ENCODE assay signal across 19 cellular contexts in the genomic region with DNA sequence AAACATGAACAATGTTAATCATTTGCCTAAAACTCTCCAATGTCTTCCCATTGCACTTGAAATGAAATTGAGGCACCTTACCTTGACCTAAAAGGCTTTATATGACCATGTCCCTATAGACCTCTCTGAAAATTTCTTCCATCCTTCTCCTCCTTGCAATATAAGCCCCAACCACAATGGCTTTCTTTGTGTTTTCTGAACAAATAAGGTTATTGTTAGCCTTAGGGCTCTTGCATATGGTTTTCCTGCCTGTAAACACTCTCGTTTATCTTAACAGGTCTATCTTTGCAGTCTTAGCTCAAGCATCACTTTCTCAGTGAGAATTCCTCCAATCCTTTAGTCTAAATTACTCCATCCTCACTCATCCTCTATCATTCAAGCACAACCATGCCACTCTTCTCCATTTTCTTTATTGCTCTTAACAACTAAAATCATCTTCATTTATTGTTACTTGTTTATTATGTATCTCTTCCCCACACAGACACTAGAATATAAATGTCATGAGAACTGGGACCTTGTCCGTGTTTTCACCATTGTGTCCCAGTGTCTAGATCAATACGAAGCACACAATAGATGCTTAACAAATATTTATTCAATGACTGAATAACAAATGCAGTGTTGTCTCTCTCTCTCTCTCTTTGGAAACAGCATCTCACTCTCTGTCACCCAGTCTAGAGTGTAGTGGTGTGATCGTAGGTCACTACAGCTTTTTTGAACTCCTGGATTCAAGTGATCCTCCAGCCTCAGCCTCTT.
"Had no signal": no experiment of that assay in that cellular context is flagged by ENCODE, and none has a peak within 500 bp of the region (broad histone marks: within the 10 kb centered on the region; RNA-seq: fewer than 3 reads in every experiment).

No MANE protein-coding gene starts in this region.

- DNase-seq: cerebellar nuclear complex; effector memory CD8-positive, alpha-beta T cell; head of caudate nucleus; left colon; left ventricle myocardium superior; mesendoderm; mucosa of descending colon; naive thymus-derived CD8-positive, alpha-beta T cell; right lobe of liver; spleen; stimulated activated CD4-positive, alpha-beta T cell treated with anti-CD3 and anti-CD28 coated beads, Interleukin-15, amount 100 ng/mL, for 24 hours; stimulated activated CD4-positive, alpha-beta T cell treated with anti-CD3 and anti-CD28 coated beads, Interleukin-1b, Interleukin-23, amount 100 ng/mL, for 48 hours; stimulated activated CD4-positive, alpha-beta T cell treated with anti-CD3 and anti-CD28 coated beads, Interleukin-4, amount 100 ng/mL, for 24 hours; testis; upper lobe of right lung had no signal

- H3K27ac ChIP-seq: epithelial cell of prostate, hepatocyte, neutrophil, right lobe of liver, spleen, testis, tibial nerve, upper lobe of right lung had no signal
